In genomic region chr15:48989175-48989574, GRCh38 we compare ENCODE assay signal across 21 cellular contexts. TPM values are rescaled to one million over a fixed set of nuclear protein-coding genes. Genes with fewer than 3 reads are reported as not detected.
DNase-seq lines count a peak whose midpoint lies in the region; ATAC-seq and TF ChIP-seq lines count a peak whose summit lies in the region.
"Had no signal": no experiment of that assay in that cellular context is flagged by ENCODE, and none has a peak within 500 bp of the region (broad histone marks: within the 10 kb centered on the region; RNA-seq: fewer than 3 reads in every experiment).

No MANE protein-coding gene starts in this region.

- no peaks in the 10 kb centered on the region for H4K20me1 ChIP-seq in PC-3 (ENCODE audit: low read length)
- H4K20me1 ChIP-seq: BLaER1 had no signal

- peaks cover 11% of the 10 kb centered on the region; the same call in 1 of the 2 replicates for H3K36me3 ChIP-seq in PC-3 (ENCODE audit: low read depth, low read length)
- peaks cover 0 to 59% (median 6%) of the 10 kb centered on the region in 3 donors for H3K36me3 ChIP-seq in tibial nerve
- H3K36me3 ChIP-seq in transverse colon: peaks cover 0 to 23% (median 6%) of the 10 kb centered on the region in 4 donors

- H3K27me3 ChIP-seq in PC-3 (ENCODE audit: low read length) (no peaks in the 10 kb centered on the region), tibial nerve (no peaks in the 10 kb centered on the region), transverse colon (no peaks in the 10 kb centered on the region)
- H3K27me3 ChIP-seq: BLaER1 had no signal

- 45 to 49% methylated on average over 1 of the region's 1 CpG for WGBS in tibial nerve, 2 donors
- WGBS in transverse colon (ENCODE audit: low coverage in 1 of 2), 2 donors: 74 to 88% methylated on average over 1 of the region's 1 CpG

- no peak overlapping the region for H3K9ac ChIP-seq in PC-3 (ENCODE audit: low read length)
- H3K9ac ChIP-seq: BLaER1, GM23248 had no signal

- in situ Hi-C loops in transverse colon (cut with MboI; ENCODE audit: low pct_ligation_motif_present in 1 of 4, low pct_unique_long_range_greater_than_20kb in 1 of 4, low sequenced_read_pairs in 3 of 4): no loop called here

- TF ChIP-seq POLR2A in tibial nerve (IDR thresholded peaks at IDR 0.05) (no peak), transverse colon (IDR thresholded peaks at IDR 0.05) (no peak)

- H3K9me3 ChIP-seq in PC-3 (ENCODE audit: low read length) (no peaks in the 10 kb centered on the region), tibial nerve (no peaks in the 10 kb centered on the region), transverse colon (no peaks in the 10 kb centered on the region)
- H3K9me3 ChIP-seq: A549, BLaER1, Caco-2 had no signal

- no peak overlapping the region for H2AFZ ChIP-seq in PC-3 (ENCODE audit: low read length)
- H2AFZ ChIP-seq: GM23248 had no signal

- no peak for TF ChIP-seq EP300 in tibial nerve (IDR thresholded peaks at IDR 0.05)
- TF ChIP-seq EP300 in transverse colon (IDR thresholded peaks at IDR 0.05; ENCODE audit: low read depth): no peak

- TF ChIP-seq CTCF in PC-3 (conservative IDR thresholded peaks at IDR 0.05; ENCODE audit: low read depth, low read length): no peak
- TF ChIP-seq CTCF in tibial nerve (IDR thresholded peaks at IDR 0.05): no peak
- no peak for TF ChIP-seq CTCF in transverse colon (IDR thresholded peaks at IDR 0.05)

- POLR2A ChIA-PET in PC-3 (lab: Charles Lee; ENCODE audit: unreplicated experiment): interaction anchor here (0.6 kb wide), 2 partner anchors 50 to 124 kb away, joined by 3 to 18 read pairs; no protein-coding TSS in a partner anchor

- H3K4me2 ChIP-seq in PC-3 (ENCODE audit: low read length): no peak overlapping the region
- H3K4me2 ChIP-seq: A549, BLaER1 had no signal

- H3K9me2 ChIP-seq in PC-3 (replicated peaks; ENCODE audit: low read length): no peaks in the 10 kb centered on the region

- intact Hi-C loops in PC-3 (cut with micrococcal nuclease): loop anchor here (10.0 kb wide), 1 partner anchor 156 kb away; no protein-coding TSS in a partner anchor
- intact Hi-C loops in transverse colon (cut with DNase I; ENCODE audit: low total_unique reads): no loop called here

- H3K27ac ChIP-seq in PC-3 (ENCODE audit: low read length) (no peak overlapping the region), tibial nerve (peak overlapping the region in 1 of 4 donors; percentile 38), transverse colon (no peak overlapping the region)
- H3K27ac ChIP-seq: A549, BLaER1, C4-2B, GM23248 had no signal

- peak; percentile 61 for ATAC-seq in PC-3
- ATAC-seq in GM18519 (IDR thresholded peaks at IDR 0.05; ENCODE audit: low FRiP score, unreplicated experiment): no peak
- no peak for ATAC-seq in GM19463 (IDR thresholded peaks at IDR 0.05; ENCODE audit: unreplicated experiment)
- ATAC-seq: A549; CD8-positive, alpha-beta T cell; GM12878; HCT116 had no signal

- H3K4me1 ChIP-seq in PC-3 (ENCODE audit: insufficient read depth, low read length) (0 out of 2 replicates have a peak, but pooled peaks cover 2% of the 10 kb centered on the region), tibial nerve (peaks cover 0 to 43% (median 9%) of the 10 kb centered on the region in 4 donors), transverse colon (peaks cover 0 to 9% (median 0%) of the 10 kb centered on the region in 4 donors)
- H3K4me1 ChIP-seq: A549, BLaER1, Caco-2 had no signal

- CTCF ChIA-PET in PC-3 (lab: Charles Lee): interaction anchor here (1.2 kb wide), 1 partner anchor 13 kb away, joined by 4 read pairs; no protein-coding TSS in a partner anchor

- H3F3A ChIP-seq in PC-3 (ENCODE audit: low read length, unreplicated experiment): no peaks in the 10 kb centered on the region

- BruUV-seq in PC-3 (replicated peaks; lab: Mats Ljungman, UMichigan): no TSS peak

- DNase-seq in EH (ENCODE audit: low read depth) (peak; percentile 62), GM03348 (ENCODE audit: low spot score) (peak; percentile 31), PC-3 (no peak), tibial nerve (ENCODE audit: low spot score in 2 of 2) (no peak), transverse colon (no peak)
- DNase-seq: 8988T; Caco-2; CD4-positive, CD25-positive, alpha-beta regulatory T cell; CD8-positive, alpha-beta T cell; DMS153; DND-41; GM23248; H7 had no signal

- H3K79me2 ChIP-seq in PC-3 (ENCODE audit: low read length): no peaks in the 10 kb centered on the region

- H3K4me3 ChIP-seq in PC-3 (ENCODE audit: low read length): no peak overlapping the region
- H3K4me3 ChIP-seq in tibial nerve: no peak overlapping the region
- no peak overlapping the region for H3K4me3 ChIP-seq in transverse colon
- H3K4me3 ChIP-seq: A549, BLaER1, GM12878, GM23248 had no signal

RNA-seq across cellular contexts. Expression of gene SHC4, which starts 25.5 kb away (rescaled TPM):
- total RNA-seq in PC-3 (2014; rRNA removed) (2.4 and 4.3 TPM in 2 replicates), tibial nerve (10 to 100 TPM; 36.9 to 71.7 (median 47.5) TPM), transverse colon (under 1 TPM in 2 of 4 donors, not detected in 2; 0.48 to 0.96 TPM)
- total RNA-seq: Caco-2; CD4-positive, CD25-positive, alpha-beta regulatory T cell; CD8-positive, alpha-beta T cell; G401 had no signal

RNA-seq across cellular contexts. Expression of gene SECISBP2L, which starts 57.1 kb away (rescaled TPM):
- total RNA-seq in PC-3 (2014; rRNA removed) (13.6 and 18.6 TPM in 2 replicates), tibial nerve (100 to 1,000 TPM; 178 to 324 (median 283) TPM), transverse colon (10 to 100 TPM; 27.7 to 63.2 (median 33.2) TPM)

Comparison
In these comparisons a context has a peak if more than half of its experiments do, and no peak if none do; other contexts are left out.
1. DNase-seq: peak in EH (single experiment) and GM03348 (single experiment); none in PC-3 (single experiment), tibial nerve (0 of 2) and transverse colon (single experiment).